8 cellular contexts compared by ENCODE assay signal in the genomic region with DNA sequence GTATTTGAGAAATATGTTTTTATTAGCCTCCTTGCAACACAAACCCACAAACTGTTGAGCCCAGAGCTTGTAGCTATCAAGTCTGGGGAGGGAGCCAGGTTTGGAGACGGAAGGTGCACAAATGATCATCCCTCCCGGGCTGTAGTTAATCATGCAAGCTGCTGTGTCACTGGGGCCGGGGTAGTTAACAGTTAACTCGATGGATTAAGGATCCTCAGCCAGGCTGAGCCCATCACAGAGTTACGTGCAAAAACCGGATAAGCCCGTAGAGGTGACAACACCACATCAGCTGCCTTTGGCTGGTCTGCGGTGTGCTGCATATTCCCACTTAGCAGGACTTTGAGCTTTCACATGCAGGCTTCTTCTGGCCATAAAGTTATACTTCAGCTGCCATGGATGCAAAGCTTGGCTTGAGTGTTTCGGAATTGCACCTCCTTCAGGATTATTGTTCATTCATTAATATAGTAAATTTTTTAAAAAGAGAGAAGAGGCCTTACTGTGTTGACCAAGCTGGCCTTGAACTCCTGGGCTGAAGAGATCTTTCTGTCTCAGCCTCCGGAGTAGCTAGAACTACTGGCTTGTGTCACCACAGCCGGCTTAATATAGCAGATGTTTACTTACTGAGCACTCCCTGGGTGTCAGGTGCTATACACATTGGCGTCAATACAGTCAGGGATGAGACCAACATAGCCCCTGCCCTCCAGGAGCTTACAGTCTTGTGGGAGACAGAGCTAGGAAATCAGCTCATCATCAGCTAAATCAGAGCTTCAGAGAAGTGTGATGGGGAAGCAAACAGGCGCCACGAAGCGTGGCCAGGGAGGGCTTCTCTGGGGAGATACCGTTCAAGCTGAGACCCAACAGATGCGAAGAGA.
A peak's percentile ranks its signal among the peaks of the same experiment; 100 is the strongest.
DNase-seq lines count a peak whose midpoint lies in the region; ATAC-seq, FAIRE-seq and TF ChIP-seq lines count a peak whose summit lies in the region.

No MANE protein-coding gene starts in this region.

- H3K27me3 ChIP-seq in Loucy (ENCODE audit: insufficient read depth, low read length, poor library complexity, severe bottlenecking) (no peaks in the 10 kb centered on the region), parathyroid adenoma (ENCODE audit: control insufficient read depth, insufficient read depth, low read length) (no peaks in the 10 kb centered on the region)

- TF ChIP-seq POLR2A in GM12891 (IDR thresholded peaks at IDR 0.05; ENCODE audit: low read depth, low read length) = no peak

- H3K4me1 Mint-ChIP-seq in endothelial cell (ENCODE audit: unreplicated experiment) = peaks cover 59% of the 10 kb centered on the region

- H3K36me3 Mint-ChIP-seq in endothelial cell (ENCODE audit: low read depth, unreplicated experiment) = peaks cover 30% of the 10 kb centered on the region

- H3K4me1 ChIP-seq in Loucy (ENCODE audit: insufficient read depth, low read length, poor library complexity, severe bottlenecking) (peaks cover 35% of the 10 kb centered on the region), parathyroid adenoma (peaks cover 68% of the 10 kb centered on the region)

- TF ChIP-seq CTCF in Loucy (conservative IDR thresholded peaks at IDR 0.05; ENCODE audit: low read length) (no peak), endothelial cell (IDR thresholded peaks at IDR 0.05; ENCODE audit: unreplicated experiment) (no peak), parathyroid adenoma (IDR thresholded peaks at IDR 0.05) (no peak)

- no peaks in the 10 kb centered on the region for H3F3A ChIP-seq in Loucy (ENCODE audit: low read depth)

- H3K27ac ChIP-seq in parathyroid adenoma = no peak overlapping the region

- H3K4me3 ChIP-seq in Loucy (ENCODE audit: low read length, poor library complexity, severe bottlenecking) (no peak overlapping the region), parathyroid adenoma (ENCODE audit: low read depth, low read length) (no peak overlapping the region)

- no peaks in the 10 kb centered on the region for H4K20me1 ChIP-seq in Loucy (ENCODE audit: insufficient read depth, low read length, poor library complexity, severe bottlenecking)

- H2AFZ ChIP-seq in Loucy (ENCODE audit: low read length) (no peak overlapping the region), parathyroid adenoma (no peak overlapping the region)

- no peaks in the 10 kb centered on the region for H3K9me3 ChIP-seq in Loucy (ENCODE audit: insufficient read depth, low read depth, low read length)
- no peaks in the 10 kb centered on the region for H3K9me3 ChIP-seq in parathyroid adenoma (ENCODE audit: control insufficient read depth, low read length)

- H3K79me2 ChIP-seq in Loucy (ENCODE audit: insufficient read depth, low read length) (no peaks in the 10 kb centered on the region), parathyroid adenoma (no peaks in the 10 kb centered on the region)

- peak overlapping the region; percentile 67 for H3K27ac Mint-ChIP-seq in endothelial cell (ENCODE audit: unreplicated experiment)

- H3K9me3 Mint-ChIP-seq in endothelial cell (ENCODE audit: unreplicated experiment) = no peaks in the 10 kb centered on the region

- H3K4me2 ChIP-seq in Loucy (ENCODE audit: low read depth, low read length, poor library complexity, severe bottlenecking) (peak overlapping the region; percentile 44), parathyroid adenoma (ENCODE audit: low read length) (peak overlapping the region; percentile 93)

- peaks cover 13% of the 10 kb centered on the region; the same call in 1 of the 2 replicates for H3K36me3 ChIP-seq in Loucy (ENCODE audit: insufficient read depth, low read length)
- no peaks in the 10 kb centered on the region for H3K36me3 ChIP-seq in parathyroid adenoma (ENCODE audit: control insufficient read depth, insufficient read depth, low read length)

- H3K4me3 Mint-ChIP-seq in endothelial cell (ENCODE audit: unreplicated experiment) = peak overlapping the region; percentile 5

- no peak for ATAC-seq in GM19395 (IDR thresholded peaks at IDR 0.05; ENCODE audit: unreplicated experiment)
- no peak for ATAC-seq in HG02588 (IDR thresholded peaks at IDR 0.05; ENCODE audit: unreplicated experiment)

- no peaks in the 10 kb centered on the region for H3K9me2 ChIP-seq in Loucy (replicated peaks; ENCODE audit: low read depth, low read length)

- DNase-seq in GM12891 (ENCODE audit: insufficient read length, low spot score) (no peak), endothelial cell (ENCODE audit: low spot score) (no peak), NCI-H1930 (lab: John Stamatoyannopoulos, UW) (no peak)
- no peak for DNase-seq in stimulated activated CD4-positive, alpha-beta T cell treated with anti-CD3 and anti-CD28 coated beads, Interleukin-4, amount 100 ng/mL, for 4 hours

- H3K27me3 Mint-ChIP-seq in endothelial cell (ENCODE audit: unreplicated experiment) = peaks cover 4% of the 10 kb centered on the region

- no peak for FAIRE-seq in GM12891 (lab: Jason Lieb, UNC)

- H3K9ac ChIP-seq in Loucy (ENCODE audit: low read depth, low read length, poor library complexity, severe bottlenecking) = peak overlapping the region; percentile 58
- no peak overlapping the region for H3K9ac ChIP-seq in parathyroid adenoma

TF ChIP-seq in GM12891, 5 proteins besides CTCF, POLR2A, EP300 and RAD21:
- TF ChIP-seq POLR2AphosphoS5 (IDR thresholded peaks at IDR 0.05; ENCODE audit: low read depth, low read length) = no peak
- no peak for TF ChIP-seq PAX5 (IDR thresholded peaks at IDR 0.05; ENCODE audit: insufficient read depth, low read length, severe bottlenecking)
- TF ChIP-seq SPI1 (IDR thresholded peaks at IDR 0.05; ENCODE audit: low read depth, low read length) = no peak
- TF ChIP-seq POU2F2 (IDR thresholded peaks at IDR 0.05; ENCODE audit: low read depth, low read length) = no peak
- TF ChIP-seq TAF1 (IDR thresholded peaks at IDR 0.05; ENCODE audit: low read depth, low read length) = 0 out of 2 replicates have a peak, but pooled peaks have one; percentile 14
